10 cellular contexts compared by ENCODE assay signal in genomic region chr11:2777871-2778629, GRCh38.
A peak's percentile ranks its signal among the peaks of the same experiment; 100 is the strongest.
DNase-seq lines count a peak whose midpoint lies in the region; ATAC-seq and TF ChIP-seq lines count a peak whose summit lies in the region.
"Had no signal": no experiment of that assay in that cellular context is flagged by ENCODE, and none has a peak within 500 bp of the region (broad histone marks: within the 10 kb centered on the region; RNA-seq: fewer than 3 reads in every experiment).

No MANE protein-coding gene starts in this region.

- H3K4me3 ChIP-seq in hepatocyte (no peak overlapping the region), stomach smooth muscle (ENCODE audit: low read length in 2 of 2) (peak overlapping the region in 1 of 2 donors; percentile 61)

- H3K4me2 ChIP-seq in hepatocyte = peak overlapping the region; percentile 68

- WGBS in hepatocyte (ENCODE audit: low lambda C conversion rate, missing lambda C conversion rate) = 78% methylated on average over 27 of the region's 27 CpGs

- H3K27ac ChIP-seq in hepatocyte = peak overlapping the region; percentile 97
- H3K27ac ChIP-seq in stomach smooth muscle (ENCODE audit: low read length) = peak overlapping the region; percentile 75

- in situ Hi-C loops in GM13976 (cut with MboI; ENCODE audit: low sequenced_read_pairs, unreplicated experiment) = no loop called here

- peaks cover 3% of the 10 kb centered on the region for H3K4me1 Mint-ChIP-seq in activated B cell treated with CpG ODN at 0.5 μM for 24 hours

- no peak overlapping the region for H3K4me3 Mint-ChIP-seq in activated B cell treated with CpG ODN at 0.5 μM for 24 hours
- H3K4me3 Mint-ChIP-seq: memory B cell had no signal

- CTCF ChIA-PET in activated B cell treated with CpG ODN at 0.5 μM for 24 hours (lab: Charles Lee) = no interaction called here

- peaks cover 2% of the 10 kb centered on the region for H3K9me3 Mint-ChIP-seq in activated B cell treated with CpG ODN at 0.5 μM for 24 hours

- no peaks in the 10 kb centered on the region for H3K9me2 ChIP-seq in hepatocyte (replicated peaks; ENCODE audit: insufficient read depth)

- TF ChIP-seq CTCF in activated B cell treated with CpG ODN at 0.5 μM for 24 hours (IDR thresholded peaks at IDR 0.05) = no peak
- no peak for TF ChIP-seq CTCF in hepatocyte (IDR thresholded peaks at IDR 0.05; ENCODE audit: poor library complexity)
- TF ChIP-seq CTCF in GM13976 (IDR thresholded peaks at IDR 0.05; ENCODE audit: borderline replicate concordance, control extremely low read depth, extremely low read depth, insufficient read depth, missing control alignments) = no peak

- H3K27me3 Mint-ChIP-seq in activated B cell treated with CpG ODN at 0.5 μM for 24 hours = no peaks in the 10 kb centered on the region
- H3K27me3 Mint-ChIP-seq: memory B cell had no signal

- H3K36me3 Mint-ChIP-seq in activated B cell treated with CpG ODN at 0.5 μM for 24 hours (ENCODE audit: low read depth) = peaks cover 18% of the 10 kb centered on the region

- H3K4me1 ChIP-seq in hepatocyte (ENCODE audit: insufficient read depth) (peaks cover 48% of the 10 kb centered on the region), stomach smooth muscle (ENCODE audit: control insufficient read depth, insufficient read depth, low read length) (peaks cover 42% of the 10 kb centered on the region)

- H3K36me3 ChIP-seq in hepatocyte (replicated peaks; ENCODE audit: insufficient read depth, low read depth) (no peaks in the 10 kb centered on the region), stomach smooth muscle (ENCODE audit: control insufficient read depth in 2 of 2, insufficient read depth in 2 of 2, low read length in 2 of 2) (no peaks in the 10 kb centered on the region)

- H3K27ac Mint-ChIP-seq in activated B cell treated with CpG ODN at 0.5 μM for 24 hours = no peak overlapping the region
- H3K27ac Mint-ChIP-seq: memory B cell had no signal

- H4K20me1 ChIP-seq in hepatocyte (ENCODE audit: insufficient read depth, poor library complexity, severe bottlenecking) = no peaks in the 10 kb centered on the region

- ATAC-seq in activated B cell treated with CpG ODN at 0.5 μM for 24 hours (ENCODE audit: low read depth) (no peak), GM19035 (IDR thresholded peaks at IDR 0.05; ENCODE audit: unreplicated experiment) (no peak)

- intact Hi-C loops in activated B cell treated with CpG ODN at 0.5 μM for 24 hours (cut with micrococcal nuclease) = no loop called here

- POLR2A ChIA-PET in activated B cell treated with CpG ODN at 0.5 μM for 24 hours (lab: Charles Lee) = no interaction called here

- no peaks in the 10 kb centered on the region for H3K79me2 ChIP-seq in hepatocyte

- peak overlapping the region in 1 of 2 donors; percentile 5 for H3K9ac ChIP-seq in stomach smooth muscle (ENCODE audit: low read length in 2 of 2)

- no peak overlapping the region for H2AFZ ChIP-seq in hepatocyte

- H3K9me3 ChIP-seq in hepatocyte (ENCODE audit: low read depth) (no peaks in the 10 kb centered on the region), stomach smooth muscle (ENCODE audit: control insufficient read depth in 2 of 2, low read length in 2 of 2) (no peaks in the 10 kb centered on the region)

- DNase-seq in NCI-H345 (lab: John Stamatoyannopoulos, UW) (peak; percentile 52), NCI-H345 treated with DMSO at 0.1 percent for 48 hours (lab: John Stamatoyannopoulos, UW; ENCODE audit: unreplicated experiment) (no peak), activated B cell treated with CpG ODN at 0.5 μM for 24 hours (peak; percentile 14), hepatocyte (ENCODE audit: low spot score) (no peak), GM13976 (ENCODE audit: low spot score) (no peak)
- no peak for DNase-seq in stimulated activated CD4-positive, alpha-beta T cell treated with anti-CD3 and anti-CD28 coated beads, Interleukin-12 subunit alpha, Interleukin-12 subunit beta, amount 100 ng/mL, for 4 hours
- DNase-seq: NCI-H82 had no signal

- H3K27me3 ChIP-seq in hepatocyte (peaks cover under 1% of the 10 kb centered on the region), stomach smooth muscle (ENCODE audit: control insufficient read depth in 1 of 2, insufficient read depth in 2 of 2, low read length in 2 of 2) (no peaks in the 10 kb centered on the region)

Comparison
In these comparisons a context has a peak if more than half of its experiments do, and no peak if none do; other contexts are left out.
1. DNase-seq: peak in NCI-H345 (single experiment) and activated B cell treated with CpG ODN at 0.5 μM for 24 hours (single experiment); none in NCI-H345 treated with DMSO at 0.1 percent for 48 hours (single experiment), hepatocyte (single experiment), GM13976 (single experiment) and stimulated activated CD4-positive, alpha-beta T cell treated with anti-CD3 and anti-CD28 coated beads, Interleukin-12 subunit alpha, Interleukin-12 subunit beta, amount 100 ng/mL, for 4 hours (single experiment).